Comparison of ENCODE assay signal across 8 cellular contexts in the genomic region with DNA sequence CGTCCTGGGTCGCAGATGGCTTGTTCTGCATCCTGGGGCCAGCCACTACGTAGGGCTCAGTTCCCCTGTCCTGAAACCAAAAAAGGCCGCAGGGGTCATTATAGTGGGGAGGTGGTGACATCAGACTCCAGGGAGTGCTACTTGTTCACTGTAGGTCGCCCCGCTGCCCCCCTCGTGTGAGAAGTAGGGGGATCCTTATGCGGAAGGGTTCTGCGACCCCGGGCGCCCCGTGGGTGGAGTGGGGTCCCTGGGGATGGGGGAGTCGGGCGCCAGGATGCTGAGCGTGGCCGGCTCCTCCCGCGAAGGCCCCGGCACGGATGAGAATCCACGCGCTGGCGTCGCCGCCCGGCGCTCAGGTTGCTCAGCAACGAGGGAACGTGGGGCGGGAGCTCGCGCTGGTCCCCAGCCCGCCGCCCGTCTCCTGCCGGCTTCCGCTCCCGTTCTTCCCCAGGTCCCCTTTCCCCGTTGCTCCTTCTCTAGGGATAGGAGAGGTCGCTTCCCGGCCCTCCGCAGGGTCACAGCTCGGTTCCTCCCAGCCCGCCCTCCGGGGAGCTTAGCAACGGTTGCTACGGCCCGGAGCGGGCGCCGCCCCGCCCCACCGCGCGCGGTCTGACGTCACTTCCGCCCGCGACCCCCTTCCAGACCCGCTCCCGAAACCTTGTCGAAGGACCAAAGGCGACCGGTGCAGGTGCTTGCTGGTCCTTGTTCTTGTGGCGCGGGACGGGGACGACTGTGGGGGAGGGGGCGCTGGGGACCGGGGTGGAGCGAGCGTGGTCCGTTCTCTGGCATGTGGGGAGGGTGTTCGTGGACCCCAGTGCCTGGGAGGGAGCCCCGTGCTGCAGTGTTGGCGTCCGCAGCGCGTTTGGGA. TPM values are rescaled to one million over a fixed set of nuclear protein-coding genes. Genes with fewer than 3 reads are reported as not detected.
DNase-seq lines count a peak whose midpoint lies in the region; ATAC-seq and TF ChIP-seq lines count a peak whose summit lies in the region.

Gene NAT14 (plus strand): TSS at position 618 of the 868 bp plus-strand sequence. CDS start 521 bp downstream, outside the sequence.

- TF ChIP-seq CTCF in CD14-positive monocyte (IDR thresholded peaks at IDR 0.05) (no peak), WTC11 (IDR thresholded peaks at IDR 0.05) (no peak), kidney epithelial cell (IDR thresholded peaks at IDR 0.05; ENCODE audit: insufficient read depth, low read length, poor library complexity, severe bottlenecking) (no peak)

- H3K27me3 Mint-ChIP-seq in CD14-positive monocyte (ENCODE audit: low read depth in 3 of 3) = peaks cover 5 to 32% (median 12%) of the 10 kb centered on the region in 3 donors
- H3K27me3 Mint-ChIP-seq in WTC11 (ENCODE audit: low read depth) = no peaks in the 10 kb centered on the region

- ATAC-seq in GM21526 (IDR thresholded peaks at IDR 0.05; ENCODE audit: low FRiP score, unreplicated experiment) (peak; percentile 50), WTC11 (peak; percentile 58)

- H3K27me3 ChIP-seq in kidney epithelial cell (ENCODE audit: control insufficient read depth, insufficient read depth, low read length) = no peaks in the 10 kb centered on the region

- CTCF ChIA-PET in WTC11 (lab: Charles Lee) = interaction anchor here (0.7 to 13.5 kb wide), 9 partner anchors 10 to 596 kb away, joined by 3 to 96 read pairs (median 4); partner anchors contain the start of genes FIZ1, ISOC2 and U2AF2

- H3K27ac ChIP-seq in caudate nucleus (ENCODE audit: low read depth, low read length) = peak within 1 kb of the TSS; percentile 87

- H3K27ac Mint-ChIP-seq in CD14-positive monocyte (peak within 1 kb of the TSS in 6 of 7 donors; percentile 54 to 85 (median 70)), WTC11 (peak within 1 kb of the TSS; percentile 87)

- peaks cover 1% of the 10 kb centered on the region for H3K36me3 ChIP-seq in kidney epithelial cell (ENCODE audit: control insufficient read depth, insufficient read depth, low read length)

- POLR2A ChIA-PET in WTC11 (lab: Charles Lee) = interaction anchor here (0.5 to 1.3 kb wide), 5 partner anchors 8 to 163 kb away, joined by 3 to 11 read pairs (median 3); partner anchors contain the start of gene ZNF628

- H3K4me3 ChIP-seq in kidney epithelial cell (ENCODE audit: low read depth, low read length) = peak within 1 kb of the TSS; percentile 79

- peak within 1 kb of the TSS; percentile 71 to 72 for H3K4me3 Mint-ChIP-seq in CD14-positive monocyte
- H3K4me3 Mint-ChIP-seq in WTC11 = peak within 1 kb of the TSS; percentile 82

- peaks cover 0 to 2% (median 0%) of the 10 kb centered on the region in 7 donors for H3K9me3 Mint-ChIP-seq in CD14-positive monocyte
- H3K9me3 Mint-ChIP-seq in WTC11 = no peaks in the 10 kb centered on the region

- DNase-seq in CD14-positive monocyte (ENCODE audit: low spot score) (no peak), NCI-H1694 treated with DMSO at 0.1 percent for 48 hours (lab: John Stamatoyannopoulos, UW) (peak; percentile 43), WTC11 (ENCODE audit: low spot score) (peak; percentile 89), caudate nucleus (lab: John Stamatoyannopoulos, UW) (peak in 49 of 61 donors; percentile 11 to 81 (median 57)), kidney epithelial cell (ENCODE audit: low read depth) (no peak), SKM-1 (lab: John Stamatoyannopoulos, UW; ENCODE audit: unreplicated experiment) (no peak)
- DNase-seq in stimulated activated CD4-positive, alpha-beta T cell treated with anti-CD3 and anti-CD28 coated beads, Interleukin-1b, Interleukin-23, amount 100 ng/mL, for 48 hours = peak; percentile 56

- intact Hi-C loops in CD14-positive monocyte (cut with micrococcal nuclease) = no loop called here

- H3K36me3 Mint-ChIP-seq in CD14-positive monocyte = peaks cover 16 to 24% of the 10 kb centered on the region in 2 donors
- no peaks in the 10 kb centered on the region for H3K36me3 Mint-ChIP-seq in WTC11

- peaks cover 17% of the 10 kb centered on the region for H3K4me1 Mint-ChIP-seq in CD14-positive monocyte
- H3K4me1 Mint-ChIP-seq in WTC11 = peaks cover 23% of the 10 kb centered on the region

TF ChIP-seq in WTC11, 78 proteins besides CTCF, POLR2A, EP300 and RAD21 (continues in another document):
- TF ChIP-seq PRRX2 (CRISPR knock-in tag; IDR thresholded peaks at IDR 0.05) = 0 out of 2 replicates have a peak, but pooled peaks have one; percentile 74
- peak; percentile 94 for TF ChIP-seq CREM (CRISPR knock-in tag; IDR thresholded peaks at IDR 0.05)
- TF ChIP-seq PREB (CRISPR knock-in tag; IDR thresholded peaks at IDR 0.05; ENCODE audit: borderline replicate concordance) = no peak
- 0 out of 2 replicates have a peak, but pooled peaks have one; percentile 45 for TF ChIP-seq CREB1 (CRISPR knock-in tag; IDR thresholded peaks at IDR 0.05)
- no peak for TF ChIP-seq NFYB (CRISPR knock-in tag; conservative IDR thresholded peaks at IDR 0.05; ENCODE audit: low read depth)
- TF ChIP-seq, protein P1, sequence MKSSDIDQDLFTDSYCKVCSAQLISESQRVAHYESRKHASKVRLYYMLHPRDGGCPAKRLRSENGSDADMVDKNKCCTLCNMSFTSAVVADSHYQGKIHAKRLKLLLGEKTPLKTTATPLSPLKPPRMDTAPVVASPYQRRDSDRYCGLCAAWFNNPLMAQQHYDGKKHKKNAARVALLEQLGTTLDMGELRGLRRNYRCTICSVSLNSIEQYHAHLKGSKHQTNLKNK (CRISPR knock-in tag; IDR thresholded peaks at IDR 0.05) = no peak; the same call in 1 of the 2 replicates
- TF ChIP-seq NR3C1 (CRISPR knock-in tag; conservative IDR thresholded peaks at IDR 0.05; ENCODE audit: low read depth) = no peak
- TF ChIP-seq, protein P2, sequence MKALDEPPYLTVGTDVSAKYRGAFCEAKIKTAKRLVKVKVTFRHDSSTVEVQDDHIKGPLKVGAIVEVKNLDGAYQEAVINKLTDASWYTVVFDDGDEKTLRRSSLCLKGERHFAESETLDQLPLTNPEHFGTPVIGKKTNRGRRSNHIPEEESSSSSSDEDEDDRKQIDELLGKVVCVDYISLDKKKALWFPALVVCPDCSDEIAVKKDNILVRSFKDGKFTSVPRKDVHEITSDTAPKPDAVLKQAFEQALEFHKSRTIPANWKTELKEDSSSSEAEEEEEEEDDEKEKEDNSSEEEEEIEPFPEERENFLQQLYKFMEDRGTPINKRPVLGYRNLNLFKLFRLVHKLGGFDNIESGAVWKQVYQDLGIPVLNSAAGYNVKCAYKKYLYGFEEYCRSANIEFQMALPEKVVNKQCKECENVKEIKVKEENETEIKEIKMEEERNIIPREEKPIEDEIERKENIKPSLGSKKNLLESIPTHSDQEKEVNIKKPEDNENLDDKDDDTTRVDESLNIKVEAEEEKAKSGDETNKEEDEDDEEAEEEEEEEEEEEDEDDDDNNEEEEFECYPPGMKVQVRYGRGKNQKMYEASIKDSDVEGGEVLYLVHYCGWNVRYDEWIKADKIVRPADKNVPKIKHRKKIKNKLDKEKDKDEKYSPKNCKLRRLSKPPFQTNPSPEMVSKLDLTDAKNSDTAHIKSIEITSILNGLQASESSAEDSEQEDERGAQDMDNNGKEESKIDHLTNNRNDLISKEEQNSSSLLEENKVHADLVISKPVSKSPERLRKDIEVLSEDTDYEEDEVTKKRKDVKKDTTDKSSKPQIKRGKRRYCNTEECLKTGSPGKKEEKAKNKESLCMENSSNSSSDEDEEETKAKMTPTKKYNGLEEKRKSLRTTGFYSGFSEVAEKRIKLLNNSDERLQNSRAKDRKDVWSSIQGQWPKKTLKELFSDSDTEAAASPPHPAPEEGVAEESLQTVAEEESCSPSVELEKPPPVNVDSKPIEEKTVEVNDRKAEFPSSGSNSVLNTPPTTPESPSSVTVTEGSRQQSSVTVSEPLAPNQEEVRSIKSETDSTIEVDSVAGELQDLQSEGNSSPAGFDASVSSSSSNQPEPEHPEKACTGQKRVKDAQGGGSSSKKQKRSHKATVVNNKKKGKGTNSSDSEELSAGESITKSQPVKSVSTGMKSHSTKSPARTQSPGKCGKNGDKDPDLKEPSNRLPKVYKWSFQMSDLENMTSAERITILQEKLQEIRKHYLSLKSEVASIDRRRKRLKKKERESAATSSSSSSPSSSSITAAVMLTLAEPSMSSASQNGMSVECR (CRISPR knock-in tag; IDR thresholded peaks at IDR 0.05; ENCODE audit: borderline replicate concordance) = 0 out of 2 replicates have a peak, but pooled peaks have one; percentile 68
- TF ChIP-seq, protein P3, sequence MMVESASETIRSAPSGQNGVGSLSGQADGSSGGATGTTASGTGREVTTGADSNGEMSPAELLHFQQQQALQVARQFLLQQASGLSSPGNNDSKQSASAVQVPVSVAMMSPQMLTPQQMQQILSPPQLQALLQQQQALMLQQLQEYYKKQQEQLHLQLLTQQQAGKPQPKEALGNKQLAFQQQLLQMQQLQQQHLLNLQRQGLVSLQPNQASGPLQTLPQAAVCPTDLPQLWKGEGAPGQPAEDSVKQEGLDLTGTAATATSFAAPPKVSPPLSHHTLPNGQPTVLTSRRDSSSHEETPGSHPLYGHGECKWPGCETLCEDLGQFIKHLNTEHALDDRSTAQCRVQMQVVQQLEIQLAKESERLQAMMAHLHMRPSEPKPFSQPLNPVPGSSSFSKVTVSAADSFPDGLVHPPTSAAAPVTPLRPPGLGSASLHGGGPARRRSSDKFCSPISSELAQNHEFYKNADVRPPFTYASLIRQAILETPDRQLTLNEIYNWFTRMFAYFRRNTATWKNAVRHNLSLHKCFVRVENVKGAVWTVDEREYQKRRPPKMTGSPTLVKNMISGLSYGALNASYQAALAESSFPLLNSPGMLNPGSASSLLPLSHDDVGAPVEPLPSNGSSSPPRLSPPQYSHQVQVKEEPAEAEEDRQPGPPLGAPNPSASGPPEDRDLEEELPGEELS (CRISPR knock-in tag; IDR thresholded peaks at IDR 0.05) = 0 out of 2 replicates have a peak, but pooled peaks have one; percentile 42
- peak; percentile 73; the same call in 1 of the 2 replicates for TF ChIP-seq ZNF416 (CRISPR knock-in tag; IDR thresholded peaks at IDR 0.05)
- TF ChIP-seq EMX1 (CRISPR knock-in tag; IDR thresholded peaks at IDR 0.05) = peak; percentile 83; the same call in 1 of the 2 replicates

RNA-seq across cellular contexts. Expression of gene NAT14, which starts in this region (rescaled TPM):
- 1 to 10 TPM; 1.5 to 1.9 TPM for polyA plus RNA-seq in CD14-positive monocyte
- total RNA-seq in WTC11 (2021) (71.9 to 87.7 TPM (median 74.8 TPM) in 3 replicates), kidney epithelial cell (17.1 and 18.2 TPM in 2 replicates)

Comparison
In these comparisons a context has a peak if more than half of its experiments do, and no peak if none do; other contexts are left out.
1. DNase-seq: peak in NCI-H1694 treated with DMSO at 0.1 percent for 48 hours (single experiment), WTC11 (single experiment), caudate nucleus (49 of 61) and stimulated activated CD4-positive, alpha-beta T cell treated with anti-CD3 and anti-CD28 coated beads, Interleukin-1b, Interleukin-23, amount 100 ng/mL, for 48 hours (single experiment); none in CD14-positive monocyte (single experiment), kidney epithelial cell (single experiment) and SKM-1 (single experiment).